ENCODE assay signal across 10 cellular contexts in the genomic region with DNA sequence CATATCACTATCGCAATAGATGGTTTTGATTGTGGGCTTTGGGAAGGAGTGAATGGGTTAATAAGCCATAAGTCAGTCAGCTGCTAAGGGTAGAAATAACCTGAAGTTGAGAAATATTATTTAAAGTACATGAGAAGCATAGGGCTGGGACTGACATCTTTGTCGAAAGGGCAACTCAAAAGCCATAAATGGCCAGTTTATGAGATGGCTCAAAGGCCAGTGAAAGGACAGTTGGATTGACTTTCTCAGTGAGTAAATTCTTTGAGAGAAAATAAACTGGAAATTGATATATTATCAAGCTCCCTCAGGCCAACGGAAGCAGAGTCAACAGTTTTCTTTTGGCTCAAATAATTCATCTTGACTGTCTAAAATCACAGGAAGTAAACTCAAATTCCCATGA.
"Had no signal": no experiment of that assay in that cellular context is flagged by ENCODE, and none has a peak within 500 bp of the region (broad histone marks: within the 10 kb centered on the region; RNA-seq: fewer than 3 reads in every experiment).

No MANE protein-coding gene starts in this region.

- H3K27ac ChIP-seq: HL-60 had no signal

- H3K4me3 ChIP-seq: HAP-1, K562 had no signal

- H3K9me3 ChIP-seq: HAP-1 had no signal

- DNase-seq: GOT3, H7, HFFc6, IMR-90, KG1 had no signal

- ATAC-seq: HCT116, HepG2, K562 had no signal

- H3K36me3 ChIP-seq: HAP-1 had no signal

- H3K4me1 ChIP-seq: HAP-1 had no signal
